Comparison of ENCODE assay signal across 1 cellular context in the genomic region with DNA sequence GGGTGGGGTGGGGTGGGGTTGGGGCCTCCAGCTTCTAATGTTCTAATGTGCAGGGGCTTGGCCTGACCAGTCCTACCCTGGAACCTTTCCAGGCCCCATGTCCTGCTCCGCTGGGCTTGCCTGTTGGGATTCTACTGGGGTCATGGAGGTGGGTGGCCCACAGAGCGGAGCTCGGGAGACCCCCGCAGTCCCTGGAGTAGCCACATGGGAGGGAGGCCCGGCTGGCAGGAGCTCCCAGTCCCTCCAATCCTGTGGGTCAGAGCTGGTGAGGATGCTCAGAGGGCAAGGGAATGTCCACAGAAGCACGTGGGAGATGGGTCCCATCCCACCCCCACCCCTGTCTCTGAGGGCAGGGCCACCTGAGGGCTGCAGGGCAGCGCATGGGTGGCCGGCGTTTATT.
TF ChIP-seq lines count a peak whose summit lies in the region.

No MANE protein-coding gene starts in this region.

TF ChIP-seq in HepG2, 621 proteins besides CTCF, POLR2A, EP300 and RAD21:
- TF ChIP-seq KLF9 (CRISPR knock-in tag; IDR thresholded peaks at IDR 0.05; ENCODE audit: low read depth) (no peak), NCOA2 (CRISPR knock-in tag; IDR thresholded peaks at IDR 0.05) (no peak), ZNF737 (CRISPR knock-in tag; IDR thresholded peaks at IDR 0.05; ENCODE audit: borderline replicate concordance) (no peak), RNF2 (conservative IDR thresholded peaks at IDR 0.05; ENCODE audit: low read depth) (no peak), ZNF691 (CRISPR knock-in tag; IDR thresholded peaks at IDR 0.05; ENCODE audit: borderline replicate concordance, low read depth) (no peak)
